Comparison of ENCODE assay signal across 9 cellular contexts in genomic region chr11:78646564-78647185, GRCh38.
DNase-seq lines count a peak whose midpoint lies in the region; ATAC-seq and TF ChIP-seq lines count a peak whose summit lies in the region.
"Had no signal": no experiment of that assay in that cellular context is flagged by ENCODE, and none has a peak within 500 bp of the region (broad histone marks: within the 10 kb centered on the region; RNA-seq: fewer than 3 reads in every experiment).

No MANE protein-coding gene starts in this region.

- H3K4me1 Mint-ChIP-seq in activated CD4-positive, alpha-beta memory T cell treated with anti-CD3 and anti-CD28 coated beads for 36 hours (ENCODE audit: low read depth), result peaks cover 49% of the 10 kb centered on the region

- H3K27me3 Mint-ChIP-seq in activated CD4-positive, alpha-beta memory T cell treated with anti-CD3 and anti-CD28 coated beads for 36 hours, result peaks cover 5% of the 10 kb centered on the region

- TF ChIP-seq CTCF in GM10248 (IDR thresholded peaks at IDR 0.05; ENCODE audit: control extremely low read depth, extremely low read depth, low read depth, missing control alignments) (peak; percentile 82), neutrophil (IDR thresholded peaks at IDR 0.05) (peak; percentile 53)

- H3K9me3 ChIP-seq in neutrophil, result no peaks in the 10 kb centered on the region

- intact Hi-C loops in activated CD4-positive, alpha-beta memory T cell treated with anti-CD3 and anti-CD28 coated beads for 36 hours (cut with micrococcal nuclease), result loop anchor here (1.0 kb wide), 1 partner anchor 69 kb away; no protein-coding TSS in a partner anchor
- intact Hi-C loops in posterior vena cava (cut with DNase I), result loop anchor here (5.0 to 10.0 kb wide), 2 partner anchors 421 to 448 kb away; no protein-coding TSS in a partner anchor

- H3K36me3 Mint-ChIP-seq in activated CD4-positive, alpha-beta memory T cell treated with anti-CD3 and anti-CD28 coated beads for 36 hours, result no peaks in the 10 kb centered on the region
- H3K36me3 Mint-ChIP-seq: activated naive CD8-positive, alpha-beta T cell had no signal

- H3K9me3 Mint-ChIP-seq in activated CD4-positive, alpha-beta memory T cell treated with anti-CD3 and anti-CD28 coated beads for 36 hours, result no peaks in the 10 kb centered on the region

- no peak overlapping the region for H3K4me3 Mint-ChIP-seq in activated CD4-positive, alpha-beta memory T cell treated with anti-CD3 and anti-CD28 coated beads for 36 hours
- H3K4me3 Mint-ChIP-seq: activated naive CD8-positive, alpha-beta T cell had no signal

- ATAC-seq in esophagus mucosa (peak; percentile 82), GM18909 (IDR thresholded peaks at IDR 0.05; ENCODE audit: poor library complexity, unreplicated experiment) (no peak)

- no peak overlapping the region for H3K4me3 ChIP-seq in neutrophil (ENCODE audit: low read depth in 1 of 2, low read length in 1 of 2)

- POLR2A ChIA-PET in GM10248 (lab: Yijun Ruan, JAX), result no interaction called here
- POLR2A ChIA-PET in activated CD4-positive, alpha-beta memory T cell treated with anti-CD3 and anti-CD28 coated beads for 36 hours (lab: Charles Lee), result no interaction called here

- H3K27ac Mint-ChIP-seq in activated CD4-positive, alpha-beta memory T cell treated with anti-CD3 and anti-CD28 coated beads for 36 hours, result no peak overlapping the region
- H3K27ac Mint-ChIP-seq: activated naive CD8-positive, alpha-beta T cell had no signal

- no peak overlapping the region for H3K27ac ChIP-seq in neutrophil

- peaks cover 0 to 4% of the 10 kb centered on the region in 2 experiments for H3K4me1 ChIP-seq in neutrophil (ENCODE audit: control insufficient read depth in 1 of 2, insufficient read depth in 1 of 2, low read depth in 1 of 2, low read length in 1 of 2)

- no peaks in the 10 kb centered on the region for H3K36me3 ChIP-seq in neutrophil

- CTCF ChIA-PET in GM10248 (lab: Yijun Ruan, JAX), result interaction anchor here (0.9 to 6.8 kb wide), 40 partner anchors 10 to 845 kb away, joined by 3 to 149 read pairs (median 5); no protein-coding TSS in a partner anchor
- CTCF ChIA-PET in activated CD4-positive, alpha-beta memory T cell treated with anti-CD3 and anti-CD28 coated beads for 36 hours (lab: Charles Lee), result interaction anchor here (0.6 to 6.2 kb wide), 34 partner anchors 9 to 846 kb away, joined by 3 to 167 read pairs (median 6); no protein-coding TSS in a partner anchor

- DNase-seq in GM10248 (ENCODE audit: extremely low spot score) (peak; percentile 57), HK-2 (ENCODE audit: unreplicated experiment) (peak; percentile 54), NCI-H526 treated with DMSO at 0.1 percent for 48 hours (lab: John Stamatoyannopoulos, UW) (peak; percentile 60), posterior vena cava (ENCODE audit: low spot score) (no peak)
- DNase-seq in activated CD4-positive, alpha-beta memory T cell treated with anti-CD3 and anti-CD28 coated beads for 36 hours, result peak; percentile 72

- H3K27me3 ChIP-seq in neutrophil, result peaks cover 5% of the 10 kb centered on the region
